Comparison of ENCODE assay signal across 8 cellular contexts in the genomic region with DNA sequence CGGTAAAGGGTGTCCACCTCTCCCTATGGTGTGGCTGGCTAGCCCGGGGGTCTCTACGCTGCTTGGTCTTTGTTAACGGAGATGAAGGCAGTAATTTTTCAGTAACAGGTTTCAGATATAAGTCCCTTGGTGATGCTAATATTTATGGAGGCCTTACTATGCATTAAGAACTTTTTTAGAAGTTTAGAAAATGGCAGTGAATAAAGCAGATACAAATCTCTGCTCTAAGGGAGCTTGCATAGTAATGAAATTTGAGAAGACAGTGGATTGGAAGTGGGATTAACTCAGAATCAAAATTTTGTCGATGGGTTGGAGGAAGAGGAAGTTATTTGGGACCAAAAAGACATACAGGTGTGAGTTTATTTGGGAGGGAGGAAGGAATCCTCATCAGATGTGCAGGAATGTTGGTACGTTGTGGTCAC. TPM values are rescaled to one million over a fixed set of nuclear protein-coding genes. Genes with fewer than 3 reads are reported as not detected.
A peak's percentile ranks its signal among the peaks of the same experiment; 100 is the strongest.
DNase-seq lines count a peak whose midpoint lies in the region; ATAC-seq and TF ChIP-seq lines count a peak whose summit lies in the region.

No MANE protein-coding gene starts in this region.

- H3K4me3 ChIP-seq in GM23248 (peak overlapping the region; percentile 94), smooth muscle cell (peak overlapping the region; percentile 84)

- H3K9me3 ChIP-seq in GM23248 (ENCODE audit: low read depth) (no peaks in the 10 kb centered on the region), smooth muscle cell (replicated peaks; ENCODE audit: low read depth) (no peaks in the 10 kb centered on the region)

- ATAC-seq in SK-N-SH treated with all-trans-retinoic acid at 6 μM for 48 hours (peak; percentile 80), foreskin keratinocyte (peak; percentile 72), esophagus mucosa (no peak)

- H3K9me2 ChIP-seq in GM23248 (ENCODE audit: insufficient read depth) = no peaks in the 10 kb centered on the region

- H3K27ac ChIP-seq in GM23248 (peak overlapping the region; percentile 57), foreskin keratinocyte (peak overlapping the region; percentile 72), smooth muscle cell (ENCODE audit: low read depth) (peak overlapping the region; percentile 73)

- H3K36me3 ChIP-seq in GM23248 (ENCODE audit: low read depth) (peaks cover 25% of the 10 kb centered on the region), smooth muscle cell (ENCODE audit: low read depth) (peaks cover 5% of the 10 kb centered on the region)

- in situ Hi-C loops in GM23248 (cut with MboI) = no loop called here

- H4K20me1 ChIP-seq in GM23248 (ENCODE audit: insufficient read depth) = no peaks in the 10 kb centered on the region
- no peaks in the 10 kb centered on the region for H4K20me1 ChIP-seq in smooth muscle cell (ENCODE audit: low read depth)

- H3K27me3 ChIP-seq in GM23248 (replicated peaks; ENCODE audit: insufficient read depth) (no peaks in the 10 kb centered on the region), foreskin keratinocyte (no peaks in the 10 kb centered on the region), smooth muscle cell (ENCODE audit: low read depth) (no peaks in the 10 kb centered on the region)

- H3F3A ChIP-seq in GM23248 (ENCODE audit: insufficient read depth) (peaks cover 3% of the 10 kb centered on the region; the same call in 1 of the 2 replicates), smooth muscle cell (ENCODE audit: low read depth) (no peaks in the 10 kb centered on the region)

- H2AFZ ChIP-seq in GM23248 (peak overlapping the region; percentile 98), smooth muscle cell (ENCODE audit: low read depth) (peak overlapping the region; percentile 92)

- peaks cover 14% of the 10 kb centered on the region for H3K4me1 ChIP-seq in GM23248 (ENCODE audit: insufficient read depth)
- H3K4me1 ChIP-seq in foreskin keratinocyte = no peaks in the 10 kb centered on the region
- H3K4me1 ChIP-seq in smooth muscle cell (ENCODE audit: low read depth) = peaks cover 11% of the 10 kb centered on the region

- 1 to 3% methylated on average over 6 of the region's 6 CpGs for WGBS in GM23248 (ENCODE audit: low coverage in 1 of 2, low lambda C conversion rate in 2 of 2, missing lambda C conversion rate in 2 of 2), 2 experiments
- WGBS in smooth muscle cell (ENCODE audit: low lambda C conversion rate) = 1% methylated on average over 6 of the region's 6 CpGs

- H3K9ac ChIP-seq in GM23248 (peak overlapping the region; percentile 93), smooth muscle cell (ENCODE audit: low read depth) (peak overlapping the region; percentile 79)

- DNase-seq in GM23248 (no peak), foreskin keratinocyte (peak in 1 of 2 donors; percentile 5), smooth muscle cell (lab: John Stamatoyannopoulos, UW; ENCODE audit: unreplicated experiment) (no peak), DMS 273 treated with DMSO at 0.1 percent for 48 hours (lab: John Stamatoyannopoulos, UW) (no peak), NCI-H82 (lab: John Stamatoyannopoulos, UW) (no peak)
- no peak for DNase-seq in activated CD8-positive, alpha-beta memory T cell treated with anti-CD3 and anti-CD28 coated beads, Interleukin-2, amount 50 U/mL, for 48 hours

- H3K79me2 ChIP-seq in GM23248 (ENCODE audit: insufficient read depth) = peaks cover 53% of the 10 kb centered on the region
- H3K79me2 ChIP-seq in smooth muscle cell (ENCODE audit: low read depth) = peaks cover 28% of the 10 kb centered on the region

- H3K4me2 ChIP-seq in GM23248 (ENCODE audit: unreplicated experiment) = peak overlapping the region; percentile 88
- H3K4me2 ChIP-seq in smooth muscle cell = peak overlapping the region; percentile 88

- TF ChIP-seq CTCF in foreskin keratinocyte (conservative IDR thresholded peaks at IDR 0.05) = no peak
- no peak for TF ChIP-seq CTCF in smooth muscle cell (IDR thresholded peaks at IDR 0.05; ENCODE audit: borderline replicate concordance, insufficient read depth, poor library complexity, severe bottlenecking)

TF ChIP-seq in SK-N-SH treated with all-trans-retinoic acid at 6 μM for 48 hours, 23 proteins besides CTCF, POLR2A, EP300 and RAD21:
- TF ChIP-seq GLIS3 (CRISPR knock-in tag; IDR thresholded peaks at IDR 0.05) (no peak), ZNF565 (CRISPR knock-in tag; conservative IDR thresholded peaks at IDR 0.05; ENCODE audit: low read depth) (no peak), ZNF70 (CRISPR knock-in tag; IDR thresholded peaks at IDR 0.05) (no peak), RARB (CRISPR knock-in tag; IDR thresholded peaks at IDR 0.05) (no peak), ISL1 (CRISPR knock-in tag; IDR thresholded peaks at IDR 0.05) (no peak), SNAI2 (CRISPR knock-in tag; IDR thresholded peaks at IDR 0.05) (no peak), OSR1 (CRISPR knock-in tag; IDR thresholded peaks at IDR 0.05) (no peak), ZFP3 (CRISPR knock-in tag; IDR thresholded peaks at IDR 0.05) (0 out of 2 replicates have a peak, but pooled peaks have one; percentile 9)

RNA-seq across cellular contexts. Expression of a gene that starts 0.4 kb away (rescaled TPM):
- 76.8 and 113 TPM in 2 replicates for total RNA-seq in GM23248 (2014; rRNA removed; shearing (Covaris generic))
- polyA plus RNA-seq in GM23248 (2016; fragmentation: Nextera tagmentation; extraction: Ambion mirVana) (267 and 278 TPM in 2 replicates), foreskin keratinocyte (354 and 374 TPM in 2 replicates), smooth muscle cell (202 and 225 TPM in 2 replicates)
- total RNA-seq in foreskin keratinocyte (251 and 260 TPM in 2 replicates), smooth muscle cell (178 and 255 TPM in 2 replicates), esophagus mucosa (105 TPM)

RNA-seq across cellular contexts. Expression of a gene that starts 25.3 kb away (rescaled TPM):
- not detected in 2 replicates for total RNA-seq in GM23248 (2014; rRNA removed; shearing (Covaris generic))
- polyA plus RNA-seq in GM23248 (2016; fragmentation: Nextera tagmentation; extraction: Ambion mirVana) (not detected in 2 replicates), foreskin keratinocyte (not detected in 2 replicates), smooth muscle cell (not detected in 2 replicates)
- total RNA-seq in foreskin keratinocyte (0.25 and 0.44 TPM in 2 replicates), smooth muscle cell (0.40 and 0.54 TPM in 2 replicates), esophagus mucosa (0.96 TPM)

RNA-seq across cellular contexts. Expression of a gene that starts 30.4 kb away (rescaled TPM):
- total RNA-seq in GM23248 (2014; rRNA removed; shearing (Covaris generic)) = not detected in 2 replicates
- polyA plus RNA-seq in GM23248 (2016; fragmentation: Nextera tagmentation; extraction: Ambion mirVana) (not detected in 2 replicates), foreskin keratinocyte (not detected in 2 replicates), smooth muscle cell (not detected in 2 replicates)
- total RNA-seq in foreskin keratinocyte (not detected in 2 replicates), smooth muscle cell (not detected in 2 replicates), esophagus mucosa (not detected)

RNA-seq across cellular contexts. Expression of a gene that starts 36.6 kb away (rescaled TPM):
- total RNA-seq in GM23248 (2014; rRNA removed; shearing (Covaris generic)) = 3.0 and 7.8 TPM in 2 replicates
- 0.43 and 0.49 TPM in 2 replicates for polyA plus RNA-seq in GM23248 (2016; fragmentation: Nextera tagmentation; extraction: Ambion mirVana)
- 4.9 and 5.4 TPM in 2 replicates for total RNA-seq in foreskin keratinocyte
- 1.0 and 1.1 TPM in 2 replicates for polyA plus RNA-seq in foreskin keratinocyte
- total RNA-seq in smooth muscle cell = 9.3 and 10.3 TPM in 2 replicates
- polyA plus RNA-seq in smooth muscle cell = 3.2 and 3.7 TPM in 2 replicates
- total RNA-seq in esophagus mucosa = 6.9 TPM

RNA-seq across cellular contexts. Expression of a gene that starts 37.9 kb away (rescaled TPM):
- total RNA-seq in GM23248 (2014; rRNA removed; shearing (Covaris generic)) = 0.32 and 0.51 TPM in 2 replicates
- polyA plus RNA-seq in GM23248 (2016; fragmentation: Nextera tagmentation; extraction: Ambion mirVana) (0.13 TPM in 1 of 2 replicates, not detected in the other), foreskin keratinocyte (0.03 and 0.06 TPM in 2 replicates), smooth muscle cell (0.52 TPM in 1 of 2 replicates, not detected in the other)
- total RNA-seq in foreskin keratinocyte (0.31 and 0.39 TPM in 2 replicates), smooth muscle cell (1.1 and 1.3 TPM in 2 replicates), esophagus mucosa (0.56 TPM)
